11 cellular contexts compared by ENCODE assay signal in genomic region chr9:71681708-71682268, GRCh38.
A peak's percentile ranks its signal among the peaks of the same experiment; 100 is the strongest.
DNase-seq lines count a peak whose midpoint lies in the region; ATAC-seq and TF ChIP-seq lines count a peak whose summit lies in the region.
"Had no signal": no experiment of that assay in that cellular context is flagged by ENCODE, and none has a peak within 500 bp of the region (broad histone marks: within the 10 kb centered on the region; RNA-seq: fewer than 3 reads in every experiment).

No MANE protein-coding gene starts in this region.

- H3K27me3 ChIP-seq in GM23338 (ENCODE audit: insufficient read depth) (no peaks in the 10 kb centered on the region), spleen (replicated peaks in 1 of 7) (no peaks in the 10 kb centered on the region)

- H3K27me3 Mint-ChIP-seq in GM23338 (ENCODE audit: insufficient read depth, low read depth, poor library complexity) (peaks cover 2% of the 10 kb centered on the region), activated B cell treated with CpG ODN at 0.5 μM for 24 hours (no peaks in the 10 kb centered on the region), immature natural killer cell (ENCODE audit: low read depth in 3 of 3) (peaks cover 0 to 7% (median 7%) of the 10 kb centered on the region in 3 donors)
- H3K27me3 Mint-ChIP-seq in stimulated activated naive B cell treated with anti-CD40 and anti-IgM and Interleukin-4, amounts not matched to agents 10 μg/mL and 1 μg/mL and 100 μg/mL, for 72 hours = no peaks in the 10 kb centered on the region
- H3K27me3 Mint-ChIP-seq: IgD-negative memory B cell had no signal

- H3K27ac ChIP-seq in GM23338 (ENCODE audit: low read depth) = peak overlapping the region; percentile 63
- H3K27ac ChIP-seq in spleen = peak overlapping the region in 3 of 8 donors; percentile 3 to 50 (median 34)
- H3K27ac ChIP-seq: prostate gland had no signal

- H3K36me3 ChIP-seq in GM23338 (ENCODE audit: insufficient read depth) = peaks cover 3% of the 10 kb centered on the region; the same call in 1 of the 2 replicates
- H3K36me3 ChIP-seq in spleen = peaks cover 0 to 48% (median 4%) of the 10 kb centered on the region in 6 donors
- H3K36me3 ChIP-seq: prostate gland had no signal

- intact Hi-C loops in activated B cell treated with CpG ODN at 0.5 μM for 24 hours (cut with micrococcal nuclease) = loop anchor here (5.0 kb wide), 1 partner anchor 36 kb away; no protein-coding TSS in a partner anchor
- intact Hi-C loops in spleen (cut with DNase I; ENCODE audit: low total_unique reads) = no loop called here

- H3K27ac Mint-ChIP-seq in GM23338 (no peak overlapping the region), activated B cell treated with CpG ODN at 0.5 μM for 24 hours (peak overlapping the region; percentile 62), immature natural killer cell (peak overlapping the region in 4 of 6 donors; percentile 22 to 67 (median 30))
- H3K27ac Mint-ChIP-seq in stimulated activated naive B cell treated with anti-CD40 and anti-IgM and Interleukin-4, amounts not matched to agents 10 μg/mL and 1 μg/mL and 100 μg/mL, for 72 hours = peak overlapping the region; percentile 44
- H3K27ac Mint-ChIP-seq: IgD-negative memory B cell had no signal

- no peaks in the 10 kb centered on the region for H3K9me2 ChIP-seq in GM23338 (ENCODE audit: insufficient read depth)

- 72 to 85% (median 81%) methylated on average over 3 of the region's 3 CpGs for WGBS in spleen, 5 donors

- no peak for ATAC-seq in GM23338
- no peak for ATAC-seq in activated B cell treated with CpG ODN at 0.5 μM for 24 hours (ENCODE audit: low read depth)
- no peak for ATAC-seq in stimulated activated naive B cell treated with anti-CD40 and anti-IgM and Interleukin-4, amounts not matched to agents 10 μg/mL and 1 μg/mL and 100 μg/mL, for 72 hours (replicated peaks)
- no peak for ATAC-seq in HG03469 (IDR thresholded peaks at IDR 0.05; ENCODE audit: unreplicated experiment)

- no peaks in the 10 kb centered on the region for H3F3A ChIP-seq in GM23338 (replicated peaks; ENCODE audit: low read depth)

- H3K4me1 ChIP-seq in GM23338 (ENCODE audit: insufficient read depth) (peaks cover 25% of the 10 kb centered on the region), spleen (peaks cover 12 to 84% (median 50%) of the 10 kb centered on the region in 6 donors)
- H3K4me1 ChIP-seq: prostate gland had no signal

- no peaks in the 10 kb centered on the region for H3K9me3 ChIP-seq in spleen
- H3K9me3 ChIP-seq: prostate gland had no signal

- no peak for DNase-seq in GM23338 (ENCODE audit: low spot score)
- no peak for DNase-seq in activated B cell treated with CpG ODN at 0.5 μM for 24 hours
- DNase-seq in immature natural killer cell = no peak
- DNase-seq in stimulated activated naive B cell treated with anti-CD40 and anti-IgM and Interleukin-4, amounts not matched to agents 10 μg/mL and 1 μg/mL and 100 μg/mL, for 72 hours = no peak
- DNase-seq in spleen = no peak
- DNase-seq in activated CD4-positive, alpha-beta T cell treated with anti-CD3 and anti-CD28 coated beads for 48 hours = no peak
- DNase-seq: erythroblast; stimulated activated naive CD4-positive, alpha-beta T cell treated with Interleukin-2 at 50 U/mL for 16 hours had no signal

- H3K4me3 Mint-ChIP-seq in GM23338 (no peak overlapping the region), activated B cell treated with CpG ODN at 0.5 μM for 24 hours (no peak overlapping the region), immature natural killer cell (peak overlapping the region in 1 of 5 donors; percentile 1)
- no peak overlapping the region for H3K4me3 Mint-ChIP-seq in stimulated activated naive B cell treated with anti-CD40 and anti-IgM and Interleukin-4, amounts not matched to agents 10 μg/mL and 1 μg/mL and 100 μg/mL, for 72 hours

- no peaks in the 10 kb centered on the region; the same call in 1 of the 2 replicates for H4K20me1 ChIP-seq in GM23338 (replicated peaks; ENCODE audit: insufficient read depth)

- no peak for TF ChIP-seq CTCF in GM23338 (conservative IDR thresholded peaks at IDR 0.05; ENCODE audit: low read depth in 2 of 2)
- no peak for TF ChIP-seq CTCF in activated B cell treated with CpG ODN at 0.5 μM for 24 hours (IDR thresholded peaks at IDR 0.05)
- TF ChIP-seq CTCF in spleen (IDR thresholded peaks at IDR 0.05 in 8 of 11, conservative IDR thresholded peaks at IDR 0.05 in 3 of 11) = no peak

- peaks cover under 1% of the 10 kb centered on the region; the same call in 2 of the 3 replicates for H3K9me3 Mint-ChIP-seq in GM23338
- H3K9me3 Mint-ChIP-seq in activated B cell treated with CpG ODN at 0.5 μM for 24 hours = no peaks in the 10 kb centered on the region
- no peaks in the 10 kb centered on the region for H3K9me3 Mint-ChIP-seq in immature natural killer cell
- peaks cover 0 to 2% of the 10 kb centered on the region in 2 donors for H3K9me3 Mint-ChIP-seq in stimulated activated naive B cell treated with anti-CD40 and anti-IgM and Interleukin-4, amounts not matched to agents 10 μg/mL and 1 μg/mL and 100 μg/mL, for 72 hours
- H3K9me3 Mint-ChIP-seq: IgD-negative memory B cell had no signal

- H3K4me1 Mint-ChIP-seq in GM23338 (peaks cover 32% of the 10 kb centered on the region), activated B cell treated with CpG ODN at 0.5 μM for 24 hours (peaks cover 85% of the 10 kb centered on the region), immature natural killer cell (peaks cover 70 to 85% of the 10 kb centered on the region in 2 donors)
- H3K4me1 Mint-ChIP-seq in stimulated activated naive B cell treated with anti-CD40 and anti-IgM and Interleukin-4, amounts not matched to agents 10 μg/mL and 1 μg/mL and 100 μg/mL, for 72 hours = peaks cover 43 to 82% of the 10 kb centered on the region in 2 donors

- CTCF ChIA-PET in activated B cell treated with CpG ODN at 0.5 μM for 24 hours (lab: Charles Lee) = interaction anchor here (0.6 to 1.4 kb wide), 6 partner anchors 11 to 137 kb away, joined by 3 to 5 read pairs (median 3); no protein-coding TSS in a partner anchor

- H3K79me2 ChIP-seq in GM23338 (replicated peaks; ENCODE audit: insufficient read depth) = no peaks in the 10 kb centered on the region

- H3K4me3 ChIP-seq in GM23338 = no peak overlapping the region
- no peak overlapping the region for H3K4me3 ChIP-seq in spleen
- H3K4me3 ChIP-seq: prostate gland had no signal

- no peak overlapping the region for H3K4me2 ChIP-seq in GM23338

- POLR2A ChIA-PET in activated B cell treated with CpG ODN at 0.5 μM for 24 hours (lab: Charles Lee) = interaction anchor here (0.6 kb wide), 2 partner anchors 38 to 64 kb away, joined by 3 to 9 read pairs; no protein-coding TSS in a partner anchor

- H2AFZ ChIP-seq in GM23338 = no peak overlapping the region

- TF ChIP-seq POLR2A in spleen (IDR thresholded peaks at IDR 0.05) = no peak

- H3K36me3 Mint-ChIP-seq in GM23338 (ENCODE audit: low read depth) (peaks cover 15% of the 10 kb centered on the region), activated B cell treated with CpG ODN at 0.5 μM for 24 hours (ENCODE audit: low read depth) (peaks cover 14% of the 10 kb centered on the region), immature natural killer cell (peaks cover 14 to 29% (median 17%) of the 10 kb centered on the region in 3 donors)
- H3K36me3 Mint-ChIP-seq in stimulated activated naive B cell treated with anti-CD40 and anti-IgM and Interleukin-4, amounts not matched to agents 10 μg/mL and 1 μg/mL and 100 μg/mL, for 72 hours = peaks cover 4 to 23% of the 10 kb centered on the region in 2 donors

TF ChIP-seq in GM23338, 12 proteins besides CTCF, POLR2A, EP300 and RAD21 (continues in another document):
- TF ChIP-seq NANOG (IDR thresholded peaks at IDR 0.05; ENCODE audit: borderline replicate concordance) (no peak), EZH2 (IDR thresholded peaks at IDR 0.05; ENCODE audit: low read depth, unreplicated experiment) (no peak), REST (IDR thresholded peaks at IDR 0.05; ENCODE audit: unreplicated experiment) (no peak), JUNB (IDR thresholded peaks at IDR 0.05; ENCODE audit: unreplicated experiment) (no peak), EZH2phosphoT487 (IDR thresholded peaks at IDR 0.05; ENCODE audit: unreplicated experiment) (no peak), ETS1 (IDR thresholded peaks at IDR 0.05) (no peak), POLR2AphosphoS5 (IDR thresholded peaks at IDR 0.05; ENCODE audit: low read depth) (no peak), CREB1 (CRISPR knock-in tag; IDR thresholded peaks at IDR 0.05; ENCODE audit: low read depth) (no peak), STAT1 (IDR thresholded peaks at IDR 0.05; ENCODE audit: unreplicated experiment) (no peak)
